28 cellular contexts compared by ENCODE assay signal in the genomic region with DNA sequence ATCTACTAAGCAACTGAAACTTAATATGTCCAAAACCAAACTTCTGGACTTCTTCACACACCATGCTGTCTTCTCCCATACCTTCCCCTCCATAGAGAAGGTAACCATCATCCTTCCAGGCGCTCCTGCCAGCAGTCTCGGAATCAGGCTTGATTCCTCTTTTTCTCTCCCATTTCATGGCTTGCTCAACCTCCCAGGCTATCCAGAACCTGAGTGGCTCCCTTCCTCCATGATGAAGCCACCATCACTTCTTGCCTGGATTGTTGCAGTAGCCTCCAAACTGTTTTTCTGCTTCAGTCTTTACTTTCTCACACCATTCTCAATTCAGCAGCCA. TPM values are rescaled to one million over a fixed set of nuclear protein-coding genes. Genes with fewer than 3 reads are reported as not detected.
DNase-seq lines count a peak whose midpoint lies in the region; ATAC-seq and TF ChIP-seq lines count a peak whose summit lies in the region.
"Had no signal": no experiment of that assay in that cellular context is flagged by ENCODE, and none has a peak within 500 bp of the region (broad histone marks: within the 10 kb centered on the region; RNA-seq: fewer than 3 reads in every experiment).

No MANE protein-coding gene starts in this region.

- WGBS in suprapubic skin, result 91% methylated on average over 2 of the region's 2 CpGs

- POLR2A ChIA-PET in activated B cell treated with CpG ODN at 0.5 μM for 24 hours (lab: Charles Lee), result interaction anchor here (0.7 to 1.3 kb wide), 8 partner anchors 9 to 146 kb away, joined by 3 to 8 read pairs (median 4); a partner anchor contains a TSS

- TF ChIP-seq CTCF in right atrium auricular region (IDR thresholded peaks at IDR 0.05), result no peak
- no peak for TF ChIP-seq CTCF in activated B cell treated with CpG ODN at 0.5 μM for 24 hours (IDR thresholded peaks at IDR 0.05)
- TF ChIP-seq CTCF in GM20000 (IDR thresholded peaks at IDR 0.05; ENCODE audit: extremely low read depth, missing control alignments), result no peak
- TF ChIP-seq CTCF in suprapubic skin (IDR thresholded peaks at IDR 0.05), result no peak

- no peak for TF ChIP-seq EP300 in suprapubic skin (IDR thresholded peaks at IDR 0.05)

- H3K27me3 ChIP-seq in right atrium auricular region (no peaks in the 10 kb centered on the region), suprapubic skin (no peaks in the 10 kb centered on the region)
- H3K27me3 ChIP-seq: foreskin keratinocyte, left lung, sigmoid colon, SJCRH30 had no signal

- H3K36me3 Mint-ChIP-seq in activated B cell treated with CpG ODN at 0.5 μM for 24 hours (ENCODE audit: low read depth), result no peaks in the 10 kb centered on the region
- H3K36me3 Mint-ChIP-seq: brain, immature natural killer cell had no signal

- H3K4me1 Mint-ChIP-seq in activated B cell treated with CpG ODN at 0.5 μM for 24 hours, result peaks cover 49% of the 10 kb centered on the region
- H3K4me1 Mint-ChIP-seq: immature natural killer cell had no signal

- CTCF ChIA-PET in activated B cell treated with CpG ODN at 0.5 μM for 24 hours (lab: Charles Lee), result interaction anchor here (0.5 to 1.0 kb wide), 2 partner anchors 12 to 53 kb away, joined by 3 to 4 read pairs; no protein-coding TSS in a partner anchor

- H3K4me1 ChIP-seq in right atrium auricular region, result no peaks in the 10 kb centered on the region
- H3K4me1 ChIP-seq in suprapubic skin, result no peaks in the 10 kb centered on the region
- H3K4me1 ChIP-seq: foreskin keratinocyte, left lung, sigmoid colon, SJCRH30 had no signal

- TF ChIP-seq POLR2A in suprapubic skin (IDR thresholded peaks at IDR 0.05), result no peak

- no peak for DNase-seq in Right ventricle myocardium superior
- DNase-seq in right atrium auricular region (ENCODE audit: low spot score), result no peak
- DNase-seq in activated B cell treated with CpG ODN at 0.5 μM for 24 hours, result no peak
- no peak for DNase-seq in GM20000 (ENCODE audit: low spot score)
- DNase-seq in posterior vena cava (ENCODE audit: low spot score), result no peak
- no peak for DNase-seq in NAMALWA (ENCODE audit: low spot score)
- no peak for DNase-seq in suprapubic skin (ENCODE audit: low spot score in 2 of 2)
- DNase-seq: activated CD4-positive, alpha-beta T cell treated with anti-CD3 and anti-CD28 coated beads for 48 hours; activated CD8-positive, alpha-beta memory T cell treated with anti-CD3 and anti-CD28 coated beads, Interleukin-2, amount 50 U/mL, for 48 hours; activated effector memory CD4-positive, alpha-beta T cell treated with Interleukin-2 at 50 U/mL for 16 hours; C1 segment of cervical spinal cord; effector CD8-positive, alpha-beta T cell; foreskin keratinocyte; immature natural killer cell; KG1; left lung; midbrain; NCI-H1048; NCI-H1930; NCI-H774; PC-9; sigmoid colon; SJCRH30; stimulated activated CD4-positive, alpha-beta T cell treated with anti-CD3 and anti-CD28 coated beads, Interleukin-15, amount 100 ng/mL, for 24 hours; substantia nigra had no signal

- H3K4me3 Mint-ChIP-seq in activated B cell treated with CpG ODN at 0.5 μM for 24 hours, result peak overlapping the region; percentile 67
- H3K4me3 Mint-ChIP-seq: brain; immature natural killer cell; T-helper 1 cell treated with Interleukin-12 subunit alpha and Interleukin-12 subunit beta and Interleukin-4 antibody, amounts not matched to agents 30 μg/mL and 1 μg/mL, for 36 hours had no signal

- intact Hi-C loops in Right ventricle myocardium superior (cut with DNase I) (no loop called here), activated B cell treated with CpG ODN at 0.5 μM for 24 hours (cut with micrococcal nuclease) (loop anchor here (1.0 to 5.0 kb wide), 4 partner anchors 8 to 460 kb away; no protein-coding TSS in a partner anchor), posterior vena cava (cut with DNase I) (no loop called here)

- H3K36me3 ChIP-seq in right atrium auricular region (no peaks in the 10 kb centered on the region), suprapubic skin (no peaks in the 10 kb centered on the region)
- H3K36me3 ChIP-seq: left lung, sigmoid colon, SJCRH30 had no signal

- H3K9me3 ChIP-seq in right atrium auricular region (no peaks in the 10 kb centered on the region), suprapubic skin (no peaks in the 10 kb centered on the region)
- H3K9me3 ChIP-seq: left lung, sigmoid colon, SJCRH30 had no signal

- H3K27ac Mint-ChIP-seq in activated B cell treated with CpG ODN at 0.5 μM for 24 hours, result peak overlapping the region; percentile 87
- H3K27ac Mint-ChIP-seq: brain; immature natural killer cell; T-helper 1 cell treated with Interleukin-12 subunit alpha and Interleukin-12 subunit beta and Interleukin-4 antibody, amounts not matched to agents 30 μg/mL and 1 μg/mL, for 36 hours had no signal

- H3K4me3 ChIP-seq in right atrium auricular region, result no peak overlapping the region
- no peak overlapping the region for H3K4me3 ChIP-seq in suprapubic skin
- H3K4me3 ChIP-seq: left lung, PC-9, sigmoid colon, SJCRH30 had no signal

- H3K27ac ChIP-seq in right atrium auricular region, result no peak overlapping the region
- no peak overlapping the region for H3K27ac ChIP-seq in suprapubic skin
- H3K27ac ChIP-seq: foreskin keratinocyte, left lung, sigmoid colon, SJCRH30 had no signal

- H3K9me3 Mint-ChIP-seq in activated B cell treated with CpG ODN at 0.5 μM for 24 hours, result no peaks in the 10 kb centered on the region
- H3K9me3 Mint-ChIP-seq: immature natural killer cell; T-helper 1 cell treated with Interleukin-12 subunit alpha and Interleukin-12 subunit beta and Interleukin-4 antibody, amounts not matched to agents 30 μg/mL and 1 μg/mL, for 36 hours had no signal

- ATAC-seq in Right ventricle myocardium superior (ENCODE audit: poor library complexity), result peak; percentile 10
- ATAC-seq in HG02759 (IDR thresholded peaks at IDR 0.05; ENCODE audit: unreplicated experiment), result peak; percentile 0
- ATAC-seq in activated B cell treated with CpG ODN at 0.5 μM for 24 hours (ENCODE audit: low read depth), result no peak
- ATAC-seq: foreskin keratinocyte, left lung had no signal

- no peaks in the 10 kb centered on the region for H3K27me3 Mint-ChIP-seq in activated B cell treated with CpG ODN at 0.5 μM for 24 hours
- H3K27me3 Mint-ChIP-seq: brain had no signal

RNA-seq across cellular contexts. Expression of a gene that starts 40.1 kb away (rescaled TPM):
- total RNA-seq in Right ventricle myocardium superior (521 TPM), right atrium auricular region (100 to 1,000 TPM; 167 to 225 TPM), activated B cell treated with CpG ODN at 0.5 μM for 24 hours (168 and 169 TPM in 2 replicates), posterior vena cava (100 to 1,000 TPM; 117 to 151 TPM), suprapubic skin (100 to 1,000 TPM; 107 to 137 (median 124) TPM)
